In genomic region chr12:11763760-11764520, GRCh38 we compare ENCODE assay signal across 9 cellular contexts.
DNase-seq lines count a peak whose midpoint lies in the region; ATAC-seq and TF ChIP-seq lines count a peak whose summit lies in the region.
"Had no signal": no experiment of that assay in that cellular context is flagged by ENCODE, and none has a peak within 500 bp of the region (broad histone marks: within the 10 kb centered on the region; RNA-seq: fewer than 3 reads in every experiment).

No MANE protein-coding gene starts in this region.

- H3K36me3 ChIP-seq in heart right ventricle, result peaks cover 0 to 8% (median 0%) of the 10 kb centered on the region in 9 donors
- no peaks in the 10 kb centered on the region for H3K36me3 ChIP-seq in upper lobe of right lung
- H3K36me3 ChIP-seq in neuronal stem cell (replicated peaks in 1 of 2; ENCODE audit: control insufficient read depth in 2 of 2, insufficient read depth in 2 of 2, low read length in 2 of 2), result peaks cover 0 to 6% of the 10 kb centered on the region in 2 donors

- H3K9me3 ChIP-seq in heart right ventricle, result no peaks in the 10 kb centered on the region
- H3K9me3 ChIP-seq in upper lobe of right lung, result no peaks in the 10 kb centered on the region
- no peaks in the 10 kb centered on the region for H3K9me3 ChIP-seq in neuronal stem cell (replicated peaks in 1 of 2; ENCODE audit: control insufficient read depth in 2 of 2, insufficient read depth in 1 of 2, low read depth in 1 of 2, low read length in 2 of 2)

- no peak overlapping the region for H2BK5ac ChIP-seq in neuronal stem cell (ENCODE audit: low read length)

- no peak overlapping the region for H2AK5ac ChIP-seq in neuronal stem cell (ENCODE audit: low read depth, low read length)

- in situ Hi-C loops in astrocyte of the spinal cord (cut with HindIII; ENCODE audit: low sequenced_read_pairs), result no loop called here

- no peak for ATAC-seq in heart right ventricle
- ATAC-seq in Right ventricle myocardium superior (ENCODE audit: poor library complexity), result no peak
- no peak for ATAC-seq in memory B cell (ENCODE audit: low read depth)
- ATAC-seq in upper lobe of right lung, result no peak

- H4K91ac ChIP-seq in neuronal stem cell (ENCODE audit: low read depth, low read length, poor library complexity), result no peak overlapping the region

- H3K36me3 Mint-ChIP-seq in memory B cell, result peaks cover 3% of the 10 kb centered on the region

- peak overlapping the region; percentile 16 for H3K4me3 Mint-ChIP-seq in memory B cell

- H3K27ac Mint-ChIP-seq in memory B cell, result peak overlapping the region; percentile 95

- H2AFZ ChIP-seq in neuronal stem cell (ENCODE audit: low read length), result no peak overlapping the region

- intact Hi-C loops in heart right ventricle (cut with DNase I) (loop anchor here in 2 of 10 donors (5.0 to 10.0 kb wide), 2 partner anchors 109 to 112 kb away; no protein-coding TSS in a partner anchor), Right ventricle myocardium superior (cut with DNase I) (no loop called here), upper lobe of right lung (cut with DNase I) (no loop called here)

- H3K27me3 Mint-ChIP-seq in memory B cell, result no peaks in the 10 kb centered on the region

- no peak overlapping the region for H3K4me2 ChIP-seq in neuronal stem cell (ENCODE audit: insufficient read depth, low read length, poor library complexity, severe bottlenecking)

- peaks cover 8 to 95% (median 68%) of the 10 kb centered on the region in 9 donors for H3K4me1 ChIP-seq in heart right ventricle
- peaks cover 74% of the 10 kb centered on the region for H3K4me1 ChIP-seq in upper lobe of right lung
- H3K4me1 ChIP-seq in neuronal stem cell (ENCODE audit: control insufficient read depth in 2 of 2, insufficient read depth in 1 of 2, low read depth in 1 of 2, low read length in 2 of 2), result peaks cover 10 to 13% of the 10 kb centered on the region in 2 donors

- H2BK120ac ChIP-seq in neuronal stem cell (ENCODE audit: low read depth, low read length), result no peak overlapping the region

- peak overlapping the region in 6 of 10 donors; percentile 18 to 94 (median 83) for H3K27ac ChIP-seq in heart right ventricle
- peak overlapping the region; percentile 45 for H3K27ac ChIP-seq in upper lobe of right lung
- no peak overlapping the region for H3K27ac ChIP-seq in neuronal stem cell (replicated peaks; ENCODE audit: low read length)

- H3K23ac ChIP-seq in neuronal stem cell (ENCODE audit: low read depth, low read length, poor library complexity), result no peak overlapping the region

- no peak overlapping the region for H4K8ac ChIP-seq in neuronal stem cell (ENCODE audit: low read depth, low read length)

- DNase-seq in heart right ventricle (no peak), Right ventricle myocardium superior (no peak), astrocyte of the spinal cord (ENCODE audit: low read depth, low spot score) (peak; percentile 72), memory B cell (ENCODE audit: low spot score in 2 of 2) (no peak), upper lobe of right lung (no peak), neuronal stem cell (ENCODE audit: low spot score) (no peak), HK-2 (ENCODE audit: unreplicated experiment) (no peak)
- no peak for DNase-seq in activated CD8-positive, alpha-beta memory T cell treated with anti-CD3 and anti-CD28 coated beads for 24 hours
- DNase-seq: NCI-H748 treated with DMSO at 0.1 percent for 48 hours had no signal

- no peak overlapping the region for H2BK15ac ChIP-seq in neuronal stem cell (ENCODE audit: low read length)

- H3K4me3 ChIP-seq in heart right ventricle (no peak overlapping the region), astrocyte of the spinal cord (ENCODE audit: low read depth, low read length) (no peak overlapping the region), upper lobe of right lung (no peak overlapping the region), neuronal stem cell (ENCODE audit: low read length in 2 of 2) (no peak overlapping the region)

- WGBS in heart right ventricle, 2 donors, result 70 to 71% methylated on average over 7 of the region's 7 CpGs
- no CpG with 5 or more reads among the region's 7 CpGs for WGBS in neuronal stem cell (ENCODE audit: extremely low coverage in 2 of 2, insufficient read length in 2 of 2, insufficient replicate concordance in 1 of 2), 2 donors

- H3K18ac ChIP-seq in neuronal stem cell (ENCODE audit: low read length), result no peak overlapping the region

- peaks cover 64% of the 10 kb centered on the region for H3K4me1 Mint-ChIP-seq in memory B cell

- H3K9ac ChIP-seq in neuronal stem cell (ENCODE audit: low read depth, low read length, poor library complexity), result no peak overlapping the region

- no peaks in the 10 kb centered on the region for H3K79me1 ChIP-seq in neuronal stem cell (ENCODE audit: low read depth, low read length)

- no peaks in the 10 kb centered on the region for H3K27me3 ChIP-seq in heart right ventricle
- H3K27me3 ChIP-seq in upper lobe of right lung, result no peaks in the 10 kb centered on the region
- H3K27me3 ChIP-seq in neuronal stem cell (ENCODE audit: control insufficient read depth in 3 of 3, insufficient read depth in 3 of 3, low read depth in 1 of 3, low read length in 3 of 3), result no peaks in the 10 kb centered on the region

- H3K4ac ChIP-seq in neuronal stem cell (ENCODE audit: low read length), result no peak overlapping the region

- no peak overlapping the region for H3K14ac ChIP-seq in neuronal stem cell (ENCODE audit: low read length)

- TF ChIP-seq CTCF in heart right ventricle (IDR thresholded peaks at IDR 0.05) (no peak), astrocyte of the spinal cord (IDR thresholded peaks at IDR 0.05; ENCODE audit: low read depth, low read length) (no peak), upper lobe of right lung (IDR thresholded peaks at IDR 0.05) (no peak)

- no peak overlapping the region for H2BK12ac ChIP-seq in neuronal stem cell (ENCODE audit: low read length)

- H3K9me3 Mint-ChIP-seq in memory B cell, result no peaks in the 10 kb centered on the region
